18 cellular contexts compared by ENCODE assay signal in the genomic region with DNA sequence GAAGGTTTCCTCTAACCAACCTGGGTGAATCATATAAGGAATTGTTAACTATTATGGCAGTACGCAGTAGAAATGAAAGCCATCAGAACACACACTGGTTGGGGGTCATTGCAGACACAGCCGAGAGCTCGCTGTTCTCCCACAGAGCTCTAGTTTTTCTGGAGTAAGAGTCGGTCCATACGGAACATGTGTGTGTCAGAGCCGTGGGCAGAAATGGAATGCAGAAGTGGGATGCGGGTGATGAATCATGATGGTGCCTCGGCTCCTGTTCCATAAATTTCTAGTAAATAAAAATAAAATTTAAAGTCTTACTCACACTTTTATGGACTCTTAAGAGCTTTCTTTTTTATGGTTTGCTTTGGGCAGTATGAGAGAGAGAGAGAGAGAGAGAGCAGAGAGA.
DNase-seq lines count a peak whose midpoint lies in the region; ATAC-seq and TF ChIP-seq lines count a peak whose summit lies in the region.
"Had no signal": no experiment of that assay in that cellular context is flagged by ENCODE, and none has a peak within 500 bp of the region (broad histone marks: within the 10 kb centered on the region; RNA-seq: fewer than 3 reads in every experiment).

No MANE protein-coding gene starts in this region.

- H3K4me1 Mint-ChIP-seq in stimulated activated naive B cell treated with anti-CD40 and anti-IgM and Interleukin-4, amounts not matched to agents 10 μg/mL and 1 μg/mL and 100 μg/mL, for 72 hours = no peaks in the 10 kb centered on the region
- H3K4me1 Mint-ChIP-seq: activated naive CD8-positive, alpha-beta T cell treated with anti-CD3 and anti-CD28 coated beads, Interleukin-2, amount 50 U/mL, for 24 hours had no signal

- no peak overlapping the region for H3K27ac Mint-ChIP-seq in stimulated activated naive B cell treated with anti-CD40 and anti-IgM and Interleukin-4, amounts not matched to agents 10 μg/mL and 1 μg/mL and 100 μg/mL, for 72 hours
- H3K27ac Mint-ChIP-seq: activated naive CD8-positive, alpha-beta T cell treated with anti-CD3 and anti-CD28 coated beads, Interleukin-2, amount 50 U/mL, for 24 hours; activated T-helper 1 cell treated with anti-CD3 and anti-CD28 coated beads, Interleukin-12 subunit alpha, Interleukin-12 subunit beta, Interleukin-2, Interleukin-4 antibody, amounts not matched to agents 30 ng/mL and 10 ng/mL and 1 ng/mL, durations not matched to agents 14 hours and 24 hours and 36 hours; H9; WTC11 had no signal

- no peak overlapping the region for H3K4me3 Mint-ChIP-seq in stimulated activated naive B cell treated with anti-CD40 and anti-IgM and Interleukin-4, amounts not matched to agents 10 μg/mL and 1 μg/mL and 100 μg/mL, for 72 hours
- H3K4me3 Mint-ChIP-seq: activated naive CD8-positive, alpha-beta T cell treated with anti-CD3 and anti-CD28 coated beads, Interleukin-2, amount 50 U/mL, for 24 hours; activated T-helper 1 cell treated with anti-CD3 and anti-CD28 coated beads, Interleukin-12 subunit alpha, Interleukin-12 subunit beta, Interleukin-2, Interleukin-4 antibody, amounts not matched to agents 30 ng/mL and 10 ng/mL and 1 ng/mL, durations not matched to agents 14 hours and 24 hours and 36 hours; H9; WTC11 had no signal

- H3K4me3 ChIP-seq in AG10803 (ENCODE audit: low read length) (no peak overlapping the region), HFF-Myc (replicated peaks; ENCODE audit: low read depth, low read length) (no peak overlapping the region)
- H3K4me3 ChIP-seq: right lobe of liver had no signal

- H3K9me3 Mint-ChIP-seq in stimulated activated naive B cell treated with anti-CD40 and anti-IgM and Interleukin-4, amounts not matched to agents 10 μg/mL and 1 μg/mL and 100 μg/mL, for 72 hours = no peaks in the 10 kb centered on the region
- H3K9me3 Mint-ChIP-seq: activated naive CD8-positive, alpha-beta T cell treated with anti-CD3 and anti-CD28 coated beads, Interleukin-2, amount 50 U/mL, for 24 hours; activated T-helper 1 cell treated with anti-CD3 and anti-CD28 coated beads, Interleukin-12 subunit alpha, Interleukin-12 subunit beta, Interleukin-2, Interleukin-4 antibody, amounts not matched to agents 30 ng/mL and 10 ng/mL and 1 ng/mL, durations not matched to agents 14 hours and 24 hours and 36 hours had no signal

- DNase-seq in AG10803 (ENCODE audit: low read depth) (peak; percentile 77), HFF-Myc (ENCODE audit: extremely low read depth, low read depth) (peak; percentile 69), amniotic epithelial cell (ENCODE audit: low read depth) (peak; percentile 88), kidney tubule cell (ENCODE audit: low spot score) (peak; percentile 55), pons (ENCODE audit: low spot score) (no peak), mesenteric fat pad (ENCODE audit: low spot score) (no peak)
- DNase-seq in activated CD8-positive, alpha-beta memory T cell treated with anti-CD3 and anti-CD28 coated beads for 24 hours = no peak
- DNase-seq in stimulated activated naive B cell treated with anti-CD40 and anti-IgM and Interleukin-4, amounts not matched to agents 10 μg/mL and 1 μg/mL and 100 μg/mL, for 72 hours = no peak
- DNase-seq: activated naive CD8-positive, alpha-beta T cell treated with anti-CD3 and anti-CD28 coated beads, Interleukin-2, amount 50 U/mL, for 24 hours; cerebellar nuclear complex; H9; NCI-H1436; NK-92 treated with Interleukin-12 subunit alpha and Interleukin-12 subunit beta, amount 100 ng/mL, for 24 hours; occipital lobe; right lobe of liver had no signal

- H3K36me3 Mint-ChIP-seq in stimulated activated naive B cell treated with anti-CD40 and anti-IgM and Interleukin-4, amounts not matched to agents 10 μg/mL and 1 μg/mL and 100 μg/mL, for 72 hours = no peaks in the 10 kb centered on the region

- TF ChIP-seq CTCF in AG10803 (conservative IDR thresholded peaks at IDR 0.05; ENCODE audit: low read length) (no peak), HFF-Myc (IDR thresholded peaks at IDR 0.05; ENCODE audit: low read depth, low read length, missing control alignments) (no peak)

- no peak for ATAC-seq in stimulated activated naive B cell treated with anti-CD40 and anti-IgM and Interleukin-4, amounts not matched to agents 10 μg/mL and 1 μg/mL and 100 μg/mL, for 72 hours (replicated peaks)
- ATAC-seq: activated naive CD8-positive, alpha-beta T cell treated with anti-CD3 and anti-CD28 coated beads, Interleukin-2, amount 50 U/mL, for 24 hours; right lobe of liver; Right ventricle myocardium inferior; WTC11 had no signal

- H3K27me3 Mint-ChIP-seq in stimulated activated naive B cell treated with anti-CD40 and anti-IgM and Interleukin-4, amounts not matched to agents 10 μg/mL and 1 μg/mL and 100 μg/mL, for 72 hours = peaks cover 18 to 32% of the 10 kb centered on the region in 2 donors

Comparison
In these comparisons a context has a peak if more than half of its experiments do, and no peak if none do; other contexts are left out.
1. DNase-seq: peak in AG10803 (single experiment), HFF-Myc (single experiment), amniotic epithelial cell (single experiment) and kidney tubule cell (single experiment); none in pons (single experiment), activated CD8-positive, alpha-beta memory T cell treated with anti-CD3 and anti-CD28 coated beads for 24 hours (single experiment), stimulated activated naive B cell treated with anti-CD40 and anti-IgM and Interleukin-4, amounts not matched to agents 10 μg/mL and 1 μg/mL and 100 μg/mL, for 72 hours (single experiment) and mesenteric fat pad (single experiment).